10 cellular contexts compared by ENCODE assay signal in the genomic region with DNA sequence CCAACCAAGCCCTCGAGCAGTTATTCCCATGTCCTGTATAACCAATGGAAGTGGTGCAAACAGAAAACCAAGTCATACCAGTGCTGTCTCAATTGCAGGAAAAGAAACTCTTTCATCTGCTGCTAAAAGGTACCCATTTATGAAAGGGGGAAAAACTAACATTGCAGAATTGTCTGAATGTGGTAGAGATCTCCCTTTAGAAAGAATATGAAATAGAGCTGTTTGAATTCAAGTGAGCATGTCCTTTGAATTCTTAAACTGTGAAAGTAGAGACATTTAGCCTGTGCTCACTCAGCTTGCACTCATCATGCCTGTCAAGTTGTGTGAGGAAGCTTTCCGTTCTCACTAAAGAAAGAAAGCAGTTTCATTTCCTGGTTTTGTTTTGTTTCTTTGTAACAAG.
A peak's percentile ranks its signal among the peaks of the same experiment; 100 is the strongest.
DNase-seq lines count a peak whose midpoint lies in the region; ATAC-seq, FAIRE-seq and TF ChIP-seq lines count a peak whose summit lies in the region.
"Had no signal": no experiment of that assay in that cellular context is flagged by ENCODE, and none has a peak within 500 bp of the region (broad histone marks: within the 10 kb centered on the region; RNA-seq: fewer than 3 reads in every experiment).

No MANE protein-coding gene starts in this region.

- H2AFZ ChIP-seq in PC-9: no peak overlapping the region

- H3K27me3 Mint-ChIP-seq in CD4-positive, alpha-beta memory T cell: no peaks in the 10 kb centered on the region

- no peak overlapping the region for H3K27ac ChIP-seq in CD4-positive, alpha-beta memory T cell (ENCODE audit: low read depth, low read length)
- no peak overlapping the region for H3K27ac ChIP-seq in PC-9

- no peak overlapping the region for H3K4me3 ChIP-seq in CD4-positive, alpha-beta memory T cell (ENCODE audit: low read length in 2 of 2)
- no peak overlapping the region for H3K4me3 ChIP-seq in PC-9
- H3K4me3 ChIP-seq: K562 had no signal

- BruUV-seq in PC-9 (replicated peaks; lab: Mats Ljungman, UMichigan): no TSS peak

- no peaks in the 10 kb centered on the region for H3K9me2 ChIP-seq in PC-9 (ENCODE audit: insufficient read depth)

- intact Hi-C loops in CD4-positive, alpha-beta memory T cell (cut with micrococcal nuclease): no loop called here
- intact Hi-C loops in PC-9 (cut with micrococcal nuclease; ENCODE audit: unreplicated experiment): no loop called here

- TF ChIP-seq CTCF in PC-9 (conservative IDR thresholded peaks at IDR 0.05): no peak

- peak overlapping the region in 6 of 7 donors; percentile 14 to 85 (median 38) for H3K27ac Mint-ChIP-seq in CD4-positive, alpha-beta memory T cell
- no peak overlapping the region for H3K27ac Mint-ChIP-seq in activated naive CD4-positive, alpha-beta T cell treated with anti-CD3 and anti-CD28 coated beads, Interleukin-2, amount 50 U/mL, for 72 hours

- peaks cover 35 to 64% (median 49%) of the 10 kb centered on the region in 4 donors for H3K4me1 Mint-ChIP-seq in CD4-positive, alpha-beta memory T cell

- H3K79me2 ChIP-seq in PC-9 (ENCODE audit: low read depth): no peaks in the 10 kb centered on the region

- H3F3A ChIP-seq in PC-9 (ENCODE audit: insufficient read depth, low read depth): 0 out of 2 replicates have a peak, but pooled peaks cover 7% of the 10 kb centered on the region

- ATAC-seq in HG03066 (IDR thresholded peaks at IDR 0.05; ENCODE audit: low read depth, unreplicated experiment): peak; percentile 78
- peak; percentile 49 to 51 for ATAC-seq in activated naive CD4-positive, alpha-beta T cell treated with anti-CD3 and anti-CD28 coated beads, Interleukin-2, amount 50 U/mL, for 72 hours
- ATAC-seq: K562 had no signal

- CTCF ChIA-PET in CD4-positive, alpha-beta memory T cell (lab: Charles Lee; ENCODE audit: partially characterized antibody): interaction anchor here (1.1 to 1.7 kb wide), 5 partner anchors 15 to 170 kb away, joined by 3 to 5 read pairs (median 4); no protein-coding TSS in a partner anchor
- CTCF ChIA-PET in PC-9 (lab: Charles Lee): interaction anchor here (0.5 kb wide), 1 partner anchor 224 kb away, joined by 5 read pairs; no protein-coding TSS in a partner anchor

- FAIRE-seq in GM19239 (lab: Jason Lieb, UNC): peak; percentile 76
- FAIRE-seq: colon, K562 had no signal

- no peaks in the 10 kb centered on the region for H3K9me3 ChIP-seq in CD4-positive, alpha-beta memory T cell (ENCODE audit: control insufficient read depth in 1 of 2, low read length in 2 of 2)
- no peaks in the 10 kb centered on the region for H3K9me3 ChIP-seq in PC-9 (ENCODE audit: insufficient read depth, low read depth)

- POLR2A ChIA-PET in CD4-positive, alpha-beta memory T cell (lab: Charles Lee; ENCODE audit: partially characterized antibody): interaction anchor here (1.7 kb wide), 1 partner anchor 11 kb away, joined by 7 read pairs; no protein-coding TSS in a partner anchor
- POLR2A ChIA-PET in PC-9 (lab: Charles Lee; ENCODE audit: unreplicated experiment): interaction anchor here (0.6 kb wide), 1 partner anchor 12 kb away, joined by 3 read pairs; no protein-coding TSS in a partner anchor

- H3K36me3 Mint-ChIP-seq in CD4-positive, alpha-beta memory T cell: peaks cover 46 to 65% of the 10 kb centered on the region in 2 donors
- H3K36me3 Mint-ChIP-seq in activated naive CD4-positive, alpha-beta T cell treated with anti-CD3 and anti-CD28 coated beads, Interleukin-2, amount 50 U/mL, for 72 hours: peaks cover 0 to 17% of the 10 kb centered on the region in 2 donors

- peaks cover 52% of the 10 kb centered on the region for H3K4me1 ChIP-seq in CD4-positive, alpha-beta memory T cell (ENCODE audit: insufficient read depth, low read length)
- H3K4me1 ChIP-seq in PC-9 (replicated peaks; ENCODE audit: insufficient read depth): no peaks in the 10 kb centered on the region

- H3K9me3 Mint-ChIP-seq in CD4-positive, alpha-beta memory T cell: no peaks in the 10 kb centered on the region
- no peaks in the 10 kb centered on the region for H3K9me3 Mint-ChIP-seq in activated naive CD4-positive, alpha-beta T cell treated with anti-CD3 and anti-CD28 coated beads, Interleukin-2, amount 50 U/mL, for 72 hours

- no peak for DNase-seq in CD4-positive, alpha-beta memory T cell
- DNase-seq in GM19239 (ENCODE audit: insufficient read length, low spot score) (peak; percentile 21), NCI-H510A treated with DMSO at 0.1 percent for 48 hours (lab: John Stamatoyannopoulos, UW) (no peak), NCI-H2171 (lab: John Stamatoyannopoulos, UW) (no peak), PC-9 (no peak), NCI-H187 treated with DMSO at 0.1 percent for 48 hours (lab: John Stamatoyannopoulos, UW) (no peak)
- DNase-seq in activated naive CD4-positive, alpha-beta T cell treated with anti-CD3 and anti-CD28 coated beads, Interleukin-2, amount 50 U/mL, for 72 hours (ENCODE audit: low spot score in 2 of 2): no peak

- peaks cover 3% of the 10 kb centered on the region for H3K36me3 ChIP-seq in CD4-positive, alpha-beta memory T cell (ENCODE audit: insufficient read depth, low read length)
- H3K36me3 ChIP-seq in PC-9 (ENCODE audit: low read depth): no peaks in the 10 kb centered on the region

- no peaks in the 10 kb centered on the region for H3K27me3 ChIP-seq in CD4-positive, alpha-beta memory T cell (ENCODE audit: insufficient read depth, low read length)
- H3K27me3 ChIP-seq in PC-9 (ENCODE audit: insufficient read depth, low read depth): no peaks in the 10 kb centered on the region

- no peak overlapping the region for H3K4me2 ChIP-seq in PC-9

- H4K20me1 ChIP-seq in PC-9 (ENCODE audit: insufficient read depth): no peaks in the 10 kb centered on the region

- peak overlapping the region in 5 of 8 donors; percentile 52 to 71 (median 61) for H3K4me3 Mint-ChIP-seq in CD4-positive, alpha-beta memory T cell

Comparison
In these comparisons a context has a peak if more than half of its experiments do, and no peak if none do; other contexts are left out.
1. H3K27ac Mint-ChIP-seq: peak in CD4-positive, alpha-beta memory T cell (6 of 7); none in activated naive CD4-positive, alpha-beta T cell treated with anti-CD3 and anti-CD28 coated beads, Interleukin-2, amount 50 U/mL, for 72 hours (0 of 2).